In the genomic region with DNA sequence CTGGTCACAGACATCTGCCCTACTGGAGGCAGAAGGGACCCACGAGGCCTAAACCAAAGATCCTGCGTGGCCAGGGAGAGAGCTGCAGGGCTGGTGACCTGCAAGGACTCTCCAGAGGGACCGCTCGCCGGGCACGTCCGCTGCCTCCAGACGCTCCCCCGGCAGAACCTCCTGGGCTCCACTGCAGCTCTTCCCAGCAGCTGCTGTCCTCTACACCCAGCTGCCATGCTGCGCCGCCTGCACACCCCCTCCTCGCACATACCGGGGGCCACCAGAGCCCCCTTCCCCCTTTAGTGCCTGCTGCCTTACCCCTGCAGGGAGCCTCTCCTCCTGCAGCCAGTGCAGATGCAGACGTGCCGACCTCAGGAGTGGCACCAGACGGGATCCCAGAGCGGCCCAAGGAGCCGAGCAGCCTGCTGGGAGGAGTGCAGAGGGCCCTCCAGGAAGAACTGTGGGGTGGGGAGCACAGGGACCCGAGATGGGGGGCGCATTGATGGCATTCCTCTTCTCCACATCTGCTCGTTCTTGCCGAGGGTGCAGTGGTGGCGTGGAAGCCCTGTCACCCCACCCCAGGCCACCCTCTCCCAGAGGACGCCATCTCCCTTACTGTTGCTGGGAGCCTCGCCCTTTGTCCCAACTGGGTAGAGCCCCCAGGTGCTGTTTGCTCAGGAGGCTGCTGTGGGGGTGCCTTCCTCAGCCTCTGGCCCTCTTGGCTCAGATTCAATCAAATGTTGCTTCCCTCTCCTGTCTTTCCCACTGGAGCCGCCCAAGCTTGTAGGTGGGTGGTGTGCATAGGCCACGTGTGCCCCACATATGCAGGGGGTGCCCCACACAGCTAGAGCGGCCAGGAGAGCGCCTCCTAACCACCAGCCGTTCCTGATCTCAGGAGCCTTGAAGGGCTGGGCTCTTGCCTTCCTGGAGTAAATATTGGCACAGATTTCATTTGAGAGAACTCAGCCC, we compare ENCODE assay signal across 20 cellular contexts.
"Had no signal": no experiment of that assay in that cellular context is flagged by ENCODE, and none has a peak within 500 bp of the region (broad histone marks: within the 10 kb centered on the region; RNA-seq: fewer than 3 reads in every experiment).

No MANE protein-coding gene starts in this region.

- H3K9me3 Mint-ChIP-seq: activated CD4-positive, alpha-beta memory T cell treated with anti-CD3 and anti-CD28 coated beads for 36 hours; activated naive CD4-positive, alpha-beta T cell treated with anti-CD3 and anti-CD28 coated beads, Interleukin-2, amount 50 U/mL, for 24 hours; activated T-cell treated with anti-CD3 and anti-CD28 coated beads, Interleukin-2, amount 50 U/mL, for 72 hours; brain; naive B cell; stimulated activated naive CD8-positive, alpha-beta T cell treated with anti-CD3 and anti-CD28 coated beads, Interleukin-15, Interleukin-2, amounts not matched to agents 100 ng/mL and 50 ng/mL, for 24 hours; WTC11 had no signal

- H3K9me3 ChIP-seq: ovary, psoas muscle, right atrium auricular region, thyroid gland had no signal

- ATAC-seq: activated T-cell treated with anti-CD3 and anti-CD28 coated beads, Interleukin-2, amount 50 U/mL, for 72 hours; psoas muscle had no signal

- H3K36me3 Mint-ChIP-seq: activated naive CD4-positive, alpha-beta T cell treated with anti-CD3 and anti-CD28 coated beads, Interleukin-2, amount 50 U/mL, for 24 hours had no signal

- H3K27ac Mint-ChIP-seq: activated CD4-positive, alpha-beta memory T cell treated with anti-CD3 and anti-CD28 coated beads for 36 hours; activated naive CD4-positive, alpha-beta T cell treated with anti-CD3 and anti-CD28 coated beads, Interleukin-2, amount 50 U/mL, for 24 hours; activated T-cell treated with anti-CD3 and anti-CD28 coated beads, Interleukin-2, amount 50 U/mL, for 72 hours; stimulated activated naive CD8-positive, alpha-beta T cell treated with anti-CD3 and anti-CD28 coated beads, Interleukin-15, Interleukin-2, amounts not matched to agents 100 ng/mL and 50 ng/mL, for 24 hours; WTC11 had no signal

- H3K4me1 Mint-ChIP-seq: brain, WTC11 had no signal

- H3K4me3 Mint-ChIP-seq: activated CD4-positive, alpha-beta memory T cell treated with anti-CD3 and anti-CD28 coated beads for 36 hours; activated naive CD4-positive, alpha-beta T cell treated with anti-CD3 and anti-CD28 coated beads, Interleukin-2, amount 50 U/mL, for 24 hours; activated T-cell treated with anti-CD3 and anti-CD28 coated beads, Interleukin-2, amount 50 U/mL, for 72 hours; brain; stimulated activated naive CD8-positive, alpha-beta T cell treated with anti-CD3 and anti-CD28 coated beads, Interleukin-15, Interleukin-2, amounts not matched to agents 100 ng/mL and 50 ng/mL, for 24 hours; WTC11 had no signal

- H3K27me3 Mint-ChIP-seq: brain had no signal

- H3K4me1 ChIP-seq: thyroid gland had no signal

- DNase-seq: activated CD4-positive, alpha-beta memory T cell treated with anti-CD3 and anti-CD28 coated beads for 36 hours; activated CD4-positive, alpha-beta T cell treated with anti-CD3 and anti-CD28 coated beads for 4 hours; activated gamma-delta T cell treated with Interleukin-2 at 50 U/mL for 16 hours; activated T-cell treated with anti-CD3 and anti-CD28 coated beads, Interleukin-2, amount 50 U/mL, for 72 hours; dermis blood vessel endothelial cell; effector CD8-positive, alpha-beta T cell; foreskin melanocyte; hippocampal formation; naive B cell; psoas muscle; stimulated activated CD4-positive, alpha-beta T cell treated with anti-CD3 and anti-CD28 coated beads, Interleukin-1b, Interleukin-23, amount 100 ng/mL, for 48 hours; substantia nigra; T-helper 1 cell; thyroid gland had no signal

- H3K36me3 ChIP-seq: ovary had no signal

- H3K27ac ChIP-seq: ovary, psoas muscle, right atrium auricular region, thyroid gland had no signal

- H3K27me3 ChIP-seq: ovary, right atrium auricular region, thyroid gland had no signal

- H3K4me3 ChIP-seq: ovary, psoas muscle, right atrium auricular region, thyroid gland had no signal
